In genomic region chr4:95761441-95761840, GRCh38 we compare ENCODE assay signal across 16 cellular contexts.
A peak's percentile ranks its signal among the peaks of the same experiment; 100 is the strongest.
DNase-seq lines count a peak whose midpoint lies in the region; ATAC-seq, FAIRE-seq and TF ChIP-seq lines count a peak whose summit lies in the region.
"Had no signal": no experiment of that assay in that cellular context is flagged by ENCODE, and none has a peak within 500 bp of the region (broad histone marks: within the 10 kb centered on the region; RNA-seq: fewer than 3 reads in every experiment).

No MANE protein-coding gene starts in this region.

- no peak overlapping the region for H3K4me3 ChIP-seq in keratinocyte (ENCODE audit: control insufficient read depth in 2 of 3, extremely low read depth in 1 of 3, insufficient read depth in 2 of 3, low read depth in 1 of 3, low read length in 3 of 3)

- peak; percentile 20 for FAIRE-seq in keratinocyte (lab: Jason Lieb, UNC)

- H3K4me3 Mint-ChIP-seq in chondrocyte (ENCODE audit: unreplicated experiment), result no peak overlapping the region
- H3K4me3 Mint-ChIP-seq: activated CD8-positive, alpha-beta T cell treated with anti-CD3 and anti-CD28 coated beads for 36 hours; naive thymus-derived CD4-positive, alpha-beta T cell; stimulated activated naive B cell treated with anti-CD40 and anti-IgM and Interleukin-4, amounts not matched to agents 10 μg/mL and 1 μg/mL and 100 μg/mL, for 72 hours had no signal

- peak; percentile 71 for DNase-seq in DMS53 (lab: John Stamatoyannopoulos, UW)
- DNase-seq in RPMI7951 (ENCODE audit: low read depth), result peak; percentile 40
- no peak for DNase-seq in chondrocyte (ENCODE audit: low spot score)
- peak; percentile 25 for DNase-seq in keratinocyte (ENCODE audit: low read depth, low spot score)
- no peak for DNase-seq in NCI-H446 treated with DMSO at 0.1 percent for 48 hours (lab: John Stamatoyannopoulos, UW)
- DNase-seq in NCI-H2029 (lab: John Stamatoyannopoulos, UW), result no peak
- DNase-seq: activated CD8-positive, alpha-beta T cell treated with anti-CD3 and anti-CD28 coated beads for 36 hours; activated gamma-delta T cell; cerebellar nuclear complex; naive thymus-derived CD4-positive, alpha-beta T cell; NCI-H1105; NCI-H446; RPMI8226; stimulated activated naive B cell treated with anti-CD40 and anti-IgM and Interleukin-4, amounts not matched to agents 10 μg/mL and 1 μg/mL and 100 μg/mL, for 72 hours had no signal

- H3K9me1 ChIP-seq in keratinocyte (ENCODE audit: control insufficient read depth, extremely low read depth, insufficient read depth, low read length), result no peaks in the 10 kb centered on the region

- peak overlapping the region; percentile 58 for H3K27ac Mint-ChIP-seq in chondrocyte (ENCODE audit: unreplicated experiment)
- H3K27ac Mint-ChIP-seq: activated CD8-positive, alpha-beta T cell treated with anti-CD3 and anti-CD28 coated beads for 36 hours; naive thymus-derived CD4-positive, alpha-beta T cell; stimulated activated naive B cell treated with anti-CD40 and anti-IgM and Interleukin-4, amounts not matched to agents 10 μg/mL and 1 μg/mL and 100 μg/mL, for 72 hours had no signal

- dilution Hi-C loops in keratinocyte (cut with MboI; ENCODE audit: extremely low pct_ligation_motif_present, low sequenced_read_pairs), result no loop called here

- peaks cover 13% of the 10 kb centered on the region for H3K4me1 ChIP-seq in keratinocyte (ENCODE audit: control insufficient read depth, extremely low read depth, insufficient read depth, low read length)

- TF ChIP-seq CTCF in chondrocyte (IDR thresholded peaks at IDR 0.05) (no peak), keratinocyte (optimal IDR thresholded peaks at IDR 0.05 in 1 of 3, IDR thresholded peaks at IDR 0.05 in 1 of 3, conservative IDR thresholded peaks at IDR 0.05 in 1 of 3; ENCODE audit: extremely low read depth in 1 of 3, insufficient read depth in 2 of 3, low read length in 3 of 3) (no peak)

- H2AFZ ChIP-seq in keratinocyte (ENCODE audit: control insufficient read depth, low read length), result no peak overlapping the region

- H3K27me3 ChIP-seq in keratinocyte (ENCODE audit: control insufficient read depth, extremely low read depth, insufficient read depth, low read length), result no peaks in the 10 kb centered on the region

- ATAC-seq in HG03520 (IDR thresholded peaks at IDR 0.05; ENCODE audit: unreplicated experiment) (no peak), HG03521 (IDR thresholded peaks at IDR 0.05; ENCODE audit: unreplicated experiment) (no peak)
- ATAC-seq: activated CD8-positive, alpha-beta T cell treated with anti-CD3 and anti-CD28 coated beads for 36 hours; naive thymus-derived CD4-positive, alpha-beta T cell; stimulated activated naive B cell treated with anti-CD40 and anti-IgM and Interleukin-4, amounts not matched to agents 10 μg/mL and 1 μg/mL and 100 μg/mL, for 72 hours had no signal

- no peaks in the 10 kb centered on the region for H3K36me3 Mint-ChIP-seq in chondrocyte (ENCODE audit: low read depth)
- H3K36me3 Mint-ChIP-seq: naive thymus-derived CD4-positive, alpha-beta T cell; stimulated activated naive B cell treated with anti-CD40 and anti-IgM and Interleukin-4, amounts not matched to agents 10 μg/mL and 1 μg/mL and 100 μg/mL, for 72 hours had no signal

- H4K20me1 ChIP-seq in keratinocyte (ENCODE audit: control insufficient read depth, extremely low read depth, insufficient read depth, low read length), result no peaks in the 10 kb centered on the region

- H3K4me1 Mint-ChIP-seq in chondrocyte (ENCODE audit: low read depth), result peaks cover 25% of the 10 kb centered on the region
- H3K4me1 Mint-ChIP-seq: stimulated activated naive B cell treated with anti-CD40 and anti-IgM and Interleukin-4, amounts not matched to agents 10 μg/mL and 1 μg/mL and 100 μg/mL, for 72 hours had no signal

- H3K9me3 ChIP-seq in keratinocyte (ENCODE audit: control insufficient read depth, low read depth, low read length), result no peaks in the 10 kb centered on the region

- H3K9me3 Mint-ChIP-seq in chondrocyte (ENCODE audit: low read depth), result peaks cover 13% of the 10 kb centered on the region

- H3K79me2 ChIP-seq in keratinocyte (ENCODE audit: control insufficient read depth, insufficient read depth, low read length), result no peaks in the 10 kb centered on the region

- no peak overlapping the region for H3K9ac ChIP-seq in keratinocyte (ENCODE audit: control insufficient read depth, extremely low read depth, insufficient read depth, low read length)

- no peaks in the 10 kb centered on the region for H3K36me3 ChIP-seq in keratinocyte (ENCODE audit: control insufficient read depth in 2 of 2, extremely low read depth in 1 of 2, insufficient read depth in 2 of 2, low read length in 2 of 2)

- H3K27me3 Mint-ChIP-seq in chondrocyte (ENCODE audit: low read depth), result no peaks in the 10 kb centered on the region
- H3K27me3 Mint-ChIP-seq: activated CD8-positive, alpha-beta T cell treated with anti-CD3 and anti-CD28 coated beads for 36 hours; stimulated activated naive B cell treated with anti-CD40 and anti-IgM and Interleukin-4, amounts not matched to agents 10 μg/mL and 1 μg/mL and 100 μg/mL, for 72 hours had no signal

- H3K4me2 ChIP-seq in keratinocyte (ENCODE audit: control insufficient read depth, extremely low read depth, insufficient read depth, low read depth, low read length), result no peak overlapping the region

- H3K27ac ChIP-seq in keratinocyte (ENCODE audit: control insufficient read depth, insufficient read depth, low read length), result no peak overlapping the region

Comparison
In these comparisons a context has a peak if more than half of its experiments do, and no peak if none do; other contexts are left out.
1. DNase-seq: peak in DMS53 (single experiment), RPMI7951 (single experiment) and keratinocyte (single experiment); none in chondrocyte (single experiment), NCI-H446 treated with DMSO at 0.1 percent for 48 hours (single experiment) and NCI-H2029 (single experiment).